18 cellular contexts compared by ENCODE assay signal in genomic region chr15:41941644-41942415, GRCh38. TPM values are rescaled to one million over a fixed set of nuclear protein-coding genes. Genes with fewer than 3 reads are reported as not detected.
A peak's percentile ranks its signal among the peaks of the same experiment; 100 is the strongest.
DNase-seq lines count a peak whose midpoint lies in the region; ATAC-seq, FAIRE-seq and TF ChIP-seq lines count a peak whose summit lies in the region.
"Had no signal": no experiment of that assay in that cellular context is flagged by ENCODE, and none has a peak within 500 bp of the region (broad histone marks: within the 10 kb centered on the region; RNA-seq: fewer than 3 reads in every experiment).

No MANE protein-coding gene starts in this region.

- H3K27ac ChIP-seq in H9 (ENCODE audit: insufficient read length, low read depth, low read length) (no peak overlapping the region), astrocyte (ENCODE audit: low read depth, low read length) (peak overlapping the region; percentile 11), keratinocyte (ENCODE audit: control insufficient read depth, insufficient read depth, low read length) (peak overlapping the region; percentile 48), pancreas (no peak overlapping the region)
- H3K27ac ChIP-seq: BLaER1, right lobe of liver had no signal

- FAIRE-seq in astrocyte (lab: Jason Lieb, UNC) (no peak), keratinocyte (lab: Jason Lieb, UNC) (peak; percentile 29), pancreas (lab: Jason Lieb, UNC) (no peak)
- FAIRE-seq: K562, kidney had no signal

- H2BK12ac ChIP-seq in H9 (ENCODE audit: insufficient read length, low read depth, low read length): no peak overlapping the region

- H3K4me3 ChIP-seq in Caco-2 (ENCODE audit: low read depth, low read length) (no peak overlapping the region), astrocyte (ENCODE audit: insufficient read depth, low read depth, low read length) (no peak overlapping the region), keratinocyte (ENCODE audit: control insufficient read depth in 2 of 3, extremely low read depth in 1 of 3, insufficient read depth in 2 of 3, low read depth in 1 of 3, low read length in 3 of 3) (no peak overlapping the region), pancreas (no peak overlapping the region)
- H3K4me3 ChIP-seq: BLaER1, gastroesophageal sphincter, K562, right lobe of liver had no signal

- no peaks in the 10 kb centered on the region for H3K79me1 ChIP-seq in H9 (ENCODE audit: insufficient read depth, low read depth, low read length, poor library complexity, severe bottlenecking)

- H3K9me1 ChIP-seq in keratinocyte (ENCODE audit: control insufficient read depth, extremely low read depth, insufficient read depth, low read length): no peaks in the 10 kb centered on the region

- no peaks in the 10 kb centered on the region for H3K9me3 ChIP-seq in Caco-2
- no peaks in the 10 kb centered on the region for H3K9me3 ChIP-seq in H9 (ENCODE audit: control insufficient read depth, low read depth, low read length)
- H3K9me3 ChIP-seq in astrocyte (ENCODE audit: insufficient read depth, low read depth, low read length): no peaks in the 10 kb centered on the region
- no peaks in the 10 kb centered on the region for H3K9me3 ChIP-seq in keratinocyte (ENCODE audit: control insufficient read depth, low read depth, low read length)
- H3K9me3 ChIP-seq in pancreas: no peaks in the 10 kb centered on the region
- H3K9me3 ChIP-seq: BLaER1, gastroesophageal sphincter, right lobe of liver had no signal

- no peak overlapping the region for H2BK15ac ChIP-seq in H9 (ENCODE audit: low read depth, low read length)

- no peak overlapping the region for H3T11ph ChIP-seq in H9 (ENCODE audit: low read length)

- POLR2A ChIA-PET in Caco-2 (lab: Charles Lee): no interaction called here

- H3K4me2 ChIP-seq in H9 (ENCODE audit: insufficient read depth, insufficient read length, low read length) (no peak overlapping the region), astrocyte (ENCODE audit: low read length) (no peak overlapping the region), keratinocyte (ENCODE audit: control insufficient read depth, extremely low read depth, insufficient read depth, low read depth, low read length) (no peak overlapping the region)
- H3K4me2 ChIP-seq: BLaER1 had no signal

- H2BK120ac ChIP-seq in H9 (ENCODE audit: low read depth, low read length, poor library complexity, severe bottlenecking): no peak overlapping the region

- H3K27me3 Mint-ChIP-seq in Caco-2 (ENCODE audit: insufficient read depth, unreplicated experiment): no peaks in the 10 kb centered on the region
- no peaks in the 10 kb centered on the region for H3K27me3 Mint-ChIP-seq in H9 (ENCODE audit: low read depth)
- no peaks in the 10 kb centered on the region for H3K27me3 Mint-ChIP-seq in astrocyte (ENCODE audit: low read depth, unreplicated experiment)

- H3K9me3 Mint-ChIP-seq in Caco-2 (ENCODE audit: unreplicated experiment): no peaks in the 10 kb centered on the region
- H3K9me3 Mint-ChIP-seq in H9: no peaks in the 10 kb centered on the region
- H3K9me3 Mint-ChIP-seq in astrocyte (ENCODE audit: unreplicated experiment): no peaks in the 10 kb centered on the region

- BruUV-seq in Caco-2 (replicated peaks; lab: Mats Ljungman, UMichigan): no TSS peak

- no peak for DNase-seq in Caco-2
- peak; percentile 48 for DNase-seq in H9
- DNase-seq in astrocyte (ENCODE audit: low read depth): no peak
- DNase-seq in keratinocyte (ENCODE audit: low read depth, low spot score): no peak
- no peak for DNase-seq in pancreas
- no peak for DNase-seq in NCI-H1092 treated with DMSO at 0.1 percent for 48 hours (lab: John Stamatoyannopoulos, UW)
- DNase-seq: activated CD4-positive, CD25-positive, alpha-beta regulatory T cell; amygdala; DND-41; kidney; NCI-H1417; stimulated activated naive CD4-positive, alpha-beta T cell had no signal

- H3K36me3 Mint-ChIP-seq in Caco-2 (ENCODE audit: insufficient read depth, unreplicated experiment): peaks cover 55% of the 10 kb centered on the region
- H3K36me3 Mint-ChIP-seq in H9 (ENCODE audit: insufficient read depth in 1 of 3, low read depth in 3 of 3): peaks cover 7 to 31% (median 28%) of the 10 kb centered on the region in 3 experiments; a peak in 6 of 7 replicates
- H3K36me3 Mint-ChIP-seq in astrocyte (ENCODE audit: low read depth, unreplicated experiment): peaks cover 14% of the 10 kb centered on the region

- H2AFZ ChIP-seq in H9 (ENCODE audit: low read length) (no peak overlapping the region), astrocyte (ENCODE audit: low read depth, low read length) (no peak overlapping the region), keratinocyte (ENCODE audit: control insufficient read depth, low read length) (no peak overlapping the region)

- no peak overlapping the region for H4K91ac ChIP-seq in H9 (ENCODE audit: insufficient read length, low read depth, low read length)

- TF ChIP-seq CTCF in Caco-2 (IDR thresholded peaks at IDR 0.05; ENCODE audit: insufficient read depth in 1 of 2, low read depth in 1 of 2, low read length in 1 of 2, severe bottlenecking in 1 of 2, unreplicated experiment in 1 of 2): no peak
- no peak for TF ChIP-seq CTCF in H9 (conservative IDR thresholded peaks at IDR 0.05)
- TF ChIP-seq CTCF in astrocyte (IDR thresholded peaks at IDR 0.05; ENCODE audit: insufficient read depth, low read depth, low read length): no peak
- no peak for TF ChIP-seq CTCF in keratinocyte (optimal IDR thresholded peaks at IDR 0.05 in 1 of 3, IDR thresholded peaks at IDR 0.05 in 1 of 3, conservative IDR thresholded peaks at IDR 0.05 in 1 of 3; ENCODE audit: extremely low read depth in 1 of 3, insufficient read depth in 2 of 3, low read length in 3 of 3)
- no peak for TF ChIP-seq CTCF in pancreas (IDR thresholded peaks at IDR 0.05)

- peaks cover 36% of the 10 kb centered on the region for H3K4me1 Mint-ChIP-seq in Caco-2 (ENCODE audit: low read depth, unreplicated experiment)
- peaks cover 5 to 21% of the 10 kb centered on the region in 2 experiments for H3K4me1 Mint-ChIP-seq in H9
- H3K4me1 Mint-ChIP-seq in astrocyte (ENCODE audit: low read depth, unreplicated experiment): peaks cover 70% of the 10 kb centered on the region

- H2BK20ac ChIP-seq in H9 (ENCODE audit: low read depth, low read length, poor library complexity, severe bottlenecking): no peak overlapping the region

- H4K5ac ChIP-seq in H9 (ENCODE audit: insufficient read length, low read depth, low read length): no peak overlapping the region

- H3K36me3 ChIP-seq in Caco-2 (ENCODE audit: control insufficient read depth, insufficient read depth, low read length): peaks cover 5% of the 10 kb centered on the region
- H3K36me3 ChIP-seq in astrocyte (ENCODE audit: insufficient read depth, low read length): peaks cover 11% of the 10 kb centered on the region
- peaks cover 17 to 44% of the 10 kb centered on the region in 2 experiments for H3K36me3 ChIP-seq in keratinocyte (ENCODE audit: control insufficient read depth in 2 of 2, extremely low read depth in 1 of 2, insufficient read depth in 2 of 2, low read length in 2 of 2)
- H3K36me3 ChIP-seq in pancreas: peaks cover 0 to 6% (median 0%) of the 10 kb centered on the region in 3 donors

- no peak overlapping the region for H3K56ac ChIP-seq in H9 (ENCODE audit: insufficient read length, low read depth, low read length)

- dilution Hi-C loops in keratinocyte (cut with MboI; ENCODE audit: extremely low pct_ligation_motif_present, low sequenced_read_pairs): no loop called here

- H3K79me2 ChIP-seq in H9 (ENCODE audit: insufficient read depth, low read length) (no peaks in the 10 kb centered on the region), astrocyte (ENCODE audit: insufficient read depth, low read length) (peaks cover 33% of the 10 kb centered on the region), keratinocyte (ENCODE audit: control insufficient read depth, insufficient read depth, low read length) (peaks cover 55% of the 10 kb centered on the region)

- H3K27me3 ChIP-seq in Caco-2 (replicated peaks; ENCODE audit: control insufficient read depth, insufficient read depth, low read length) (no peaks in the 10 kb centered on the region), H9 (ENCODE audit: insufficient read depth, low read length) (no peaks in the 10 kb centered on the region), astrocyte (ENCODE audit: insufficient read depth, low read length) (no peaks in the 10 kb centered on the region), keratinocyte (ENCODE audit: control insufficient read depth, extremely low read depth, insufficient read depth, low read length) (no peaks in the 10 kb centered on the region), pancreas (no peaks in the 10 kb centered on the region)
- H3K27me3 ChIP-seq: BLaER1, gastroesophageal sphincter, right lobe of liver had no signal

- H3K9ac ChIP-seq in H9 (ENCODE audit: extremely low read depth, insufficient read length, low read length): no peak overlapping the region
- peak overlapping the region; percentile 2 for H3K9ac ChIP-seq in astrocyte (ENCODE audit: low read length)
- H3K9ac ChIP-seq in keratinocyte (ENCODE audit: control insufficient read depth, extremely low read depth, insufficient read depth, low read length): no peak overlapping the region
- H3K9ac ChIP-seq: BLaER1 had no signal

- H2AK5ac ChIP-seq in H9 (ENCODE audit: insufficient read length, low read length): no peak overlapping the region

- H4K20me1 ChIP-seq in H9 (ENCODE audit: control insufficient read depth, insufficient read depth, insufficient read length) (no peaks in the 10 kb centered on the region), astrocyte (ENCODE audit: insufficient read depth, low read length) (no peaks in the 10 kb centered on the region), keratinocyte (ENCODE audit: control insufficient read depth, extremely low read depth, insufficient read depth, low read length) (no peaks in the 10 kb centered on the region)
- H4K20me1 ChIP-seq: BLaER1 had no signal

- no peak overlapping the region for H3K18ac ChIP-seq in H9 (ENCODE audit: insufficient read length, low read depth, low read length)

- H3K23me2 ChIP-seq in H9 (ENCODE audit: insufficient read length, low read depth, low read length, poor library complexity, severe bottlenecking): no peaks in the 10 kb centered on the region

- no peak overlapping the region for H4K8ac ChIP-seq in H9 (replicated peaks; ENCODE audit: insufficient read length, low read depth, low read length)

- no peak overlapping the region for H3K23ac ChIP-seq in H9 (ENCODE audit: insufficient read length, low read depth, low read length)

- H3K4me3 Mint-ChIP-seq in Caco-2 (ENCODE audit: unreplicated experiment) (no peak overlapping the region), H9 (no peak overlapping the region; a peak in 1 of 5 replicates), astrocyte (ENCODE audit: unreplicated experiment) (no peak overlapping the region)

- H3K4me1 ChIP-seq in Caco-2: peaks cover 33% of the 10 kb centered on the region
- no peaks in the 10 kb centered on the region for H3K4me1 ChIP-seq in H9 (ENCODE audit: insufficient read depth, low read length)
- H3K4me1 ChIP-seq in astrocyte (ENCODE audit: insufficient read depth, low read length): peaks cover 57% of the 10 kb centered on the region
- peaks cover 71% of the 10 kb centered on the region for H3K4me1 ChIP-seq in keratinocyte (ENCODE audit: control insufficient read depth, extremely low read depth, insufficient read depth, low read length)
- peaks cover 0 to 6% (median 0%) of the 10 kb centered on the region in 3 donors for H3K4me1 ChIP-seq in pancreas
- H3K4me1 ChIP-seq: right lobe of liver had no signal

- H3K27ac Mint-ChIP-seq in Caco-2 (ENCODE audit: unreplicated experiment): peak overlapping the region; percentile 82
- H3K27ac Mint-ChIP-seq in H9: peak overlapping the region; percentile 79 to 93 (median 81); a peak in 5 of 7 replicates
- H3K27ac Mint-ChIP-seq in astrocyte (ENCODE audit: unreplicated experiment): peak overlapping the region; percentile 94

- H2BK5ac ChIP-seq in H9 (ENCODE audit: insufficient read length, low read length): no peak overlapping the region

- CTCF ChIA-PET in Caco-2 (lab: Charles Lee): interaction anchor here (0.6 kb wide), 1 partner anchor 120 kb away, joined by 3 read pairs; no protein-coding TSS in a partner anchor

- intact Hi-C loops in Caco-2 (cut with micrococcal nuclease; ENCODE audit: unreplicated experiment) (no loop called here), pancreas (cut with DNase I) (no loop called here)

- no peak for ATAC-seq in pancreas
- no peak for ATAC-seq in GM18907 (IDR thresholded peaks at IDR 0.05; ENCODE audit: unreplicated experiment)
- no peak for ATAC-seq in HG03095 (IDR thresholded peaks at IDR 0.05; ENCODE audit: unreplicated experiment)
- ATAC-seq: gastroesophageal sphincter, K562, right lobe of liver had no signal

- no CpG with 5 or more reads among the region's 22 CpGs for WGBS in H9 (ENCODE audit: extremely low coverage, insufficient read length, low lambda C conversion rate)
- WGBS in pancreas, 2 donors: 83% methylated on average over 22 of the region's 22 CpGs

- no peak overlapping the region; the same call in 1 of the 2 replicates for H3K14ac ChIP-seq in H9 (ENCODE audit: insufficient read depth, low read length)

- H3K4ac ChIP-seq in H9 (ENCODE audit: low read depth, low read length): no peak overlapping the region

RNA-seq across cellular contexts. Expression of gene EHD4, which starts 30.5 kb away (rescaled TPM):
- total RNA-seq in Caco-2 (2022): 31.6 TPM in 2 replicates
- total RNA-seq in H9 (2021): 22.9 and 24.2 TPM in 2 replicates
- 46.4 and 51.4 TPM in 2 replicates for total RNA-seq in astrocyte
- polyA plus RNA-seq in keratinocyte: 29.5 to 49.7 TPM (median 31.5 TPM) in 3 replicates
- 8.7 TPM for polyA plus RNA-seq in keratinocyte (2011; ENCODE audit: low read depth)
- polyA plus RNA-seq in keratinocyte (2011; cell fraction: cytosol; rRNA removed): 28.5 and 34.1 TPM in 2 replicates
- 27.7 and 35.2 TPM in 2 replicates for polyA plus RNA-seq in keratinocyte (2011; cell fraction: nucleus; rRNA removed)
- polyA plus RNA-seq in keratinocyte (2012; ENCODE audit: low replicate concordance): 21.9 and 42.9 TPM in 2 replicates
- polyA minus RNA-seq in keratinocyte: 39.6 to 55.1 TPM (median 41.8 TPM) in 3 replicates
- polyA minus RNA-seq in keratinocyte (2011; cell fraction: cytosol; rRNA and poly(A)+ RNA removed): 58.7 TPM
- polyA minus RNA-seq in keratinocyte (2011; cell fraction: nucleus; rRNA and poly(A)+ RNA removed): 27.5 and 35.1 TPM in 2 replicates
- 10 to 100 TPM in 2 of 6 donors, 1 to 10 TPM in 4; 8.3 to 22.8 (median 8.6) TPM for total RNA-seq in pancreas
- 1 to 10 TPM; 8.1 to 8.5 TPM for polyA plus RNA-seq in pancreas

RNA-seq across cellular contexts. Expression of gene SPTBN5, which starts 48.0 kb away (rescaled TPM):
- 2.3 and 2.5 TPM in 2 replicates for total RNA-seq in Caco-2 (2022)
- 0.90 and 0.97 TPM in 2 replicates for total RNA-seq in H9 (2021)
- total RNA-seq in astrocyte: 5.3 and 6.7 TPM in 2 replicates
- 0.61 to 1.1 TPM (median 0.66 TPM) in 3 replicates for polyA plus RNA-seq in keratinocyte
- 0.46 TPM for polyA plus RNA-seq in keratinocyte (2011; ENCODE audit: low read depth)
- polyA plus RNA-seq in keratinocyte (2011; cell fraction: cytosol; rRNA removed): 0.14 and 0.22 TPM in 2 replicates
- 3.0 and 3.3 TPM in 2 replicates for polyA plus RNA-seq in keratinocyte (2011; cell fraction: nucleus; rRNA removed)
- polyA plus RNA-seq in keratinocyte (2012; ENCODE audit: low replicate concordance): 0.64 and 1.9 TPM in 2 replicates
- 0.13 to 1.1 TPM (median 0.36 TPM) in 3 replicates for polyA minus RNA-seq in keratinocyte
- not detected for polyA minus RNA-seq in keratinocyte (2011; cell fraction: cytosol; rRNA and poly(A)+ RNA removed)
- 0.62 and 1.4 TPM in 2 replicates for polyA minus RNA-seq in keratinocyte (2011; cell fraction: nucleus; rRNA and poly(A)+ RNA removed)
- total RNA-seq in pancreas: 1 to 10 TPM in 2 of 6 donors, under 1 TPM in 4; 0.32 to 4.0 (median 0.60) TPM
- 10 to 100 TPM in 1 of 2 donors, 1 to 10 TPM in 1; 9.5 to 11.4 TPM for polyA plus RNA-seq in pancreas
- polyA plus RNA-seq: K562 had no signal

Comparison
In these comparisons a context has a peak if more than half of its experiments do, and no peak if none do; other contexts are left out.
1. H3K27ac ChIP-seq: peak in astrocyte (single experiment) and keratinocyte (single experiment); none in H9 (single experiment) and pancreas (0 of 4).
2. Peak in every context shown above with its lines, with median percentiles within 50 percentile points of each other: H3K27ac Mint-ChIP-seq.